Comparison of ENCODE assay signal across 8 cellular contexts in genomic region chr14:60093606-60094005, GRCh38. TPM values are rescaled to one million over a fixed set of nuclear protein-coding genes. Genes with fewer than 3 reads are reported as not detected.
DNase-seq lines count a peak whose midpoint lies in the region; FAIRE-seq and TF ChIP-seq lines count a peak whose summit lies in the region.

No MANE protein-coding gene starts in this region.

- H3K4me3 ChIP-seq in esophagus muscularis mucosa = peak overlapping the region; percentile 72 to 84 (median 77)
- peak overlapping the region; percentile 86 to 93 (median 93) for H3K4me3 ChIP-seq in skeletal muscle tissue (ENCODE audit: low read length in 3 of 3)

- H3K9me3 ChIP-seq in esophagus muscularis mucosa = no peaks in the 10 kb centered on the region
- no peaks in the 10 kb centered on the region for H3K9me3 ChIP-seq in skeletal muscle tissue (ENCODE audit: control insufficient read depth in 3 of 3, low read length in 3 of 3)

- DNase-seq in NCI-H526 (lab: John Stamatoyannopoulos, UW) (peak; percentile 3 to 16), NCI-H526 treated with DMSO at 0.1 percent for 48 hours (lab: John Stamatoyannopoulos, UW) (no peak), RKO (ENCODE audit: low spot score) (peak; percentile 35), esophagus muscularis mucosa (ENCODE audit: extremely low spot score) (no peak), RCC 7860 (ENCODE audit: low spot score) (no peak), NCI-H146 (lab: John Stamatoyannopoulos, UW) (no peak), epidermal melanocyte (ENCODE audit: insufficient read length, low spot score) (no peak)

- peak overlapping the region in 2 of 3 donors; percentile 90 to 96 for H3K9ac ChIP-seq in skeletal muscle tissue (ENCODE audit: low read depth in 1 of 3, low read length in 3 of 3)

- TF ChIP-seq EP300 in esophagus muscularis mucosa (IDR thresholded peaks at IDR 0.05) = no peak

- no peaks in the 10 kb centered on the region for H3K27me3 ChIP-seq in esophagus muscularis mucosa
- H3K27me3 ChIP-seq in skeletal muscle tissue (ENCODE audit: control insufficient read depth in 3 of 3, insufficient read depth in 3 of 3, low read length in 3 of 3) = no peaks in the 10 kb centered on the region

- no peak for FAIRE-seq in RCC 7860 (lab: Jason Lieb, UNC)

- no peak for TF ChIP-seq CTCF in esophagus muscularis mucosa (IDR thresholded peaks at IDR 0.05)

- H3K4me1 ChIP-seq in esophagus muscularis mucosa (peaks cover 42 to 47% (median 44%) of the 10 kb centered on the region in 4 donors), skeletal muscle tissue (ENCODE audit: control insufficient read depth in 3 of 3, insufficient read depth in 3 of 3, low read length in 3 of 3) (peaks cover 29 to 47% (median 44%) of the 10 kb centered on the region in 3 donors)

- no peak for TF ChIP-seq POLR2A in esophagus muscularis mucosa (IDR thresholded peaks at IDR 0.05; ENCODE audit: low read depth)

- H3K36me3 ChIP-seq in esophagus muscularis mucosa (peaks cover 0 to 13% (median 8%) of the 10 kb centered on the region in 4 donors), skeletal muscle tissue (ENCODE audit: control insufficient read depth in 3 of 3, insufficient read depth in 3 of 3, low read length in 3 of 3) (peaks cover 0 to 2% (median 0%) of the 10 kb centered on the region in 3 donors)

- intact Hi-C loops in esophagus muscularis mucosa (cut with DNase I) = loop anchor here (5.0 kb wide), 1 partner anchor 154 kb away; the partner anchor contains the start of gene PPM1A

- H3K27ac ChIP-seq in esophagus muscularis mucosa (replicated peaks in 1 of 4) (peak overlapping the region; percentile 94 to 98 (median 96)), skeletal muscle tissue (ENCODE audit: low read depth, low read length) (peak overlapping the region; percentile 99)

RNA-seq across cellular contexts. Expression of gene PCNX4, which starts 1.9 kb away (rescaled TPM):
- total RNA-seq in esophagus muscularis mucosa (10 to 100 TPM; 18.7 to 34.5 (median 26.3) TPM), skeletal muscle tissue (29.2 TPM)

Comparison
In these comparisons a context has a peak if more than half of its experiments do, and no peak if none do; other contexts are left out.
1. DNase-seq: peak in NCI-H526 (2 of 2) and RKO (single experiment); none in NCI-H526 treated with DMSO at 0.1 percent for 48 hours (single experiment), esophagus muscularis mucosa (single experiment), RCC 7860 (single experiment), NCI-H146 (single experiment) and epidermal melanocyte (single experiment).